18 cellular contexts compared by ENCODE assay signal in genomic region chr1:24923485-24924113, GRCh38. TPM values are rescaled to one million over a fixed set of nuclear protein-coding genes. Genes with fewer than 3 reads are reported as not detected.
DNase-seq lines count a peak whose midpoint lies in the region; ATAC-seq lines count a peak whose summit lies in the region.
"Had no signal": no experiment of that assay in that cellular context is flagged by ENCODE, and none has a peak within 500 bp of the region (broad histone marks: within the 10 kb centered on the region; RNA-seq: fewer than 3 reads in every experiment).

No MANE protein-coding gene starts in this region.

- CTCF ChIA-PET in activated CD4-positive, alpha-beta T cell treated with anti-CD3 and anti-CD28 coated beads, Interleukin-2, amount 10 ng/mL, durations not matched to agents 7 days and 5 days (lab: Charles Lee), result interaction anchor here (1.1 to 1.6 kb wide), 3 partner anchors 10 to 122 kb away, joined by 3 read pairs; no protein-coding TSS in a partner anchor
- CTCF ChIA-PET in naive thymus-derived CD4-positive, alpha-beta T cell (lab: Charles Lee), result interaction anchor here (0.6 to 1.2 kb wide), 2 partner anchors 10 to 479 kb away, joined by 3 to 5 read pairs; no protein-coding TSS in a partner anchor

- in situ Hi-C loops in KBM-7 (cut with MboI; ENCODE audit: low pct_unique_long_range_greater_than_20kb, low sequenced_read_pairs), result no loop called here

- POLR2A ChIA-PET in activated CD4-positive, alpha-beta T cell treated with anti-CD3 and anti-CD28 coated beads, Interleukin-2, amount 10 ng/mL, durations not matched to agents 7 days and 5 days (lab: Charles Lee), result no interaction called here
- POLR2A ChIA-PET in naive thymus-derived CD4-positive, alpha-beta T cell (lab: Charles Lee), result interaction anchor here (0.5 kb wide), 1 partner anchor 407 kb away, joined by 3 read pairs; no protein-coding TSS in a partner anchor

- H3K27me3 ChIP-seq in naive thymus-derived CD4-positive, alpha-beta T cell (ENCODE audit: control insufficient read depth in 2 of 2, insufficient read depth in 2 of 2, low read length in 2 of 2), result no peaks in the 10 kb centered on the region
- H3K27me3 ChIP-seq: brain microvascular endothelial cell had no signal

- H3K27ac Mint-ChIP-seq in activated CD4-positive, alpha-beta T cell treated with anti-CD3 and anti-CD28 coated beads, Interleukin-2, amount 10 ng/mL, durations not matched to agents 7 days and 5 days, result peak overlapping the region; percentile 79
- H3K27ac Mint-ChIP-seq in T-helper 1 cell treated with Interleukin-12 subunit alpha and Interleukin-12 subunit beta and Interleukin-4 antibody, amounts not matched to agents 30 μg/mL and 1 μg/mL, for 36 hours, result peak overlapping the region; percentile 79
- H3K27ac Mint-ChIP-seq in naive thymus-derived CD4-positive, alpha-beta T cell, result peak overlapping the region; percentile 38 to 81 (median 54)

- peaks cover 19 to 72% (median 32%) of the 10 kb centered on the region in 3 experiments for H3K36me3 ChIP-seq in naive thymus-derived CD4-positive, alpha-beta T cell (ENCODE audit: control insufficient read depth in 2 of 3, insufficient read depth in 3 of 3, low read length in 3 of 3)
- H3K36me3 ChIP-seq: brain microvascular endothelial cell had no signal

- peaks cover 77% of the 10 kb centered on the region for H3K4me1 Mint-ChIP-seq in activated CD4-positive, alpha-beta T cell treated with anti-CD3 and anti-CD28 coated beads, Interleukin-2, amount 10 ng/mL, durations not matched to agents 7 days and 5 days
- peaks cover 61% of the 10 kb centered on the region for H3K4me1 Mint-ChIP-seq in T-helper 1 cell treated with Interleukin-12 subunit alpha and Interleukin-12 subunit beta and Interleukin-4 antibody, amounts not matched to agents 30 μg/mL and 1 μg/mL, for 36 hours (ENCODE audit: low read depth)
- H3K4me1 Mint-ChIP-seq in naive thymus-derived CD4-positive, alpha-beta T cell, result peaks cover 45 to 85% (median 73%) of the 10 kb centered on the region in 7 donors

- H3K9me3 Mint-ChIP-seq in activated CD4-positive, alpha-beta T cell treated with anti-CD3 and anti-CD28 coated beads, Interleukin-2, amount 10 ng/mL, durations not matched to agents 7 days and 5 days, result no peaks in the 10 kb centered on the region
- no peaks in the 10 kb centered on the region for H3K9me3 Mint-ChIP-seq in T-helper 1 cell treated with Interleukin-12 subunit alpha and Interleukin-12 subunit beta and Interleukin-4 antibody, amounts not matched to agents 30 μg/mL and 1 μg/mL, for 36 hours
- no peaks in the 10 kb centered on the region for H3K9me3 Mint-ChIP-seq in naive thymus-derived CD4-positive, alpha-beta T cell

- no peaks in the 10 kb centered on the region for H3K27me3 Mint-ChIP-seq in activated CD4-positive, alpha-beta T cell treated with anti-CD3 and anti-CD28 coated beads, Interleukin-2, amount 10 ng/mL, durations not matched to agents 7 days and 5 days
- no peaks in the 10 kb centered on the region for H3K27me3 Mint-ChIP-seq in T-helper 1 cell treated with Interleukin-12 subunit alpha and Interleukin-12 subunit beta and Interleukin-4 antibody, amounts not matched to agents 30 μg/mL and 1 μg/mL, for 36 hours (ENCODE audit: low read depth)
- no peaks in the 10 kb centered on the region for H3K27me3 Mint-ChIP-seq in naive thymus-derived CD4-positive, alpha-beta T cell

- H3K4me3 ChIP-seq in naive thymus-derived CD4-positive, alpha-beta T cell (ENCODE audit: low read length), result peak overlapping the region; percentile 29

- peak; percentile 41 for ATAC-seq in GM19438 (IDR thresholded peaks at IDR 0.05; ENCODE audit: low read depth, unreplicated experiment)
- ATAC-seq in naive thymus-derived CD4-positive, alpha-beta T cell, result no peak
- ATAC-seq in GM18517 (IDR thresholded peaks at IDR 0.05; ENCODE audit: unreplicated experiment), result no peak
- ATAC-seq in sciatic nerve, result no peak

- peaks cover 82% of the 10 kb centered on the region for H3K36me3 Mint-ChIP-seq in activated CD4-positive, alpha-beta T cell treated with anti-CD3 and anti-CD28 coated beads, Interleukin-2, amount 10 ng/mL, durations not matched to agents 7 days and 5 days (ENCODE audit: low read depth)
- H3K36me3 Mint-ChIP-seq in T-helper 1 cell treated with Interleukin-12 subunit alpha and Interleukin-12 subunit beta and Interleukin-4 antibody, amounts not matched to agents 30 μg/mL and 1 μg/mL, for 36 hours (ENCODE audit: low read depth), result peaks cover 69% of the 10 kb centered on the region
- peaks cover 0 to 41% (median 24%) of the 10 kb centered on the region in 5 donors for H3K36me3 Mint-ChIP-seq in naive thymus-derived CD4-positive, alpha-beta T cell

- no peak for DNase-seq in activated CD4-positive, alpha-beta T cell treated with anti-CD3 and anti-CD28 coated beads, Interleukin-2, amount 10 ng/mL, durations not matched to agents 7 days and 5 days
- DNase-seq in activated CD4-positive, alpha-beta T cell treated with anti-CD3 and anti-CD28 coated beads, Interleukin-2, amount 50 U/mL, for 1 hour, result no peak
- DNase-seq in naive thymus-derived CD4-positive, alpha-beta T cell, result no peak
- no peak for DNase-seq in sciatic nerve (ENCODE audit: low spot score)
- no peak for DNase-seq in KBM-7
- DNase-seq: brain microvascular endothelial cell; DMS53; hypothalamus; NCI-H1694; NCI-H82; SK-N-SH; stimulated activated CD4-positive, alpha-beta T cell treated with anti-CD3 and anti-CD28 coated beads, Interleukin-4, amount 100 ng/mL, for 24 hours had no signal

- peaks cover 49 to 84% of the 10 kb centered on the region in 2 donors for H3K4me1 ChIP-seq in naive thymus-derived CD4-positive, alpha-beta T cell (ENCODE audit: control insufficient read depth in 2 of 2, insufficient read depth in 2 of 2, low read length in 2 of 2)
- H3K4me1 ChIP-seq: parathyroid adenoma had no signal

- H3K27ac ChIP-seq in naive thymus-derived CD4-positive, alpha-beta T cell (ENCODE audit: low read depth, low read length), result peak overlapping the region; percentile 61
- H3K27ac ChIP-seq: brain microvascular endothelial cell, parathyroid adenoma had no signal

- no peaks in the 10 kb centered on the region for H3K9me3 ChIP-seq in naive thymus-derived CD4-positive, alpha-beta T cell (ENCODE audit: control insufficient read depth in 2 of 3, low read length in 3 of 3)
- H3K9me3 ChIP-seq: SK-N-SH had no signal

- peak overlapping the region; percentile 30 for H3K4me3 Mint-ChIP-seq in activated CD4-positive, alpha-beta T cell treated with anti-CD3 and anti-CD28 coated beads, Interleukin-2, amount 10 ng/mL, durations not matched to agents 7 days and 5 days
- H3K4me3 Mint-ChIP-seq in T-helper 1 cell treated with Interleukin-12 subunit alpha and Interleukin-12 subunit beta and Interleukin-4 antibody, amounts not matched to agents 30 μg/mL and 1 μg/mL, for 36 hours, result no peak overlapping the region
- peak overlapping the region in 7 of 10 donors; percentile 6 to 68 (median 53) for H3K4me3 Mint-ChIP-seq in naive thymus-derived CD4-positive, alpha-beta T cell

- intact Hi-C loops in naive thymus-derived CD4-positive, alpha-beta T cell (cut with micrococcal nuclease), result loop anchor here (2.0 to 10.0 kb wide), 5 partner anchors 39 to 641 kb away; partner anchors contain the start of gene CLIC4 (in 1 of the 2)
- intact Hi-C loops in sciatic nerve (cut with DNase I), result no loop called here

RNA-seq across cellular contexts. Expression of gene RUNX3, which starts 6.5 kb away (rescaled TPM):
- total RNA-seq in activated CD4-positive, alpha-beta T cell treated with anti-CD3 and anti-CD28 coated beads, Interleukin-2, amount 10 ng/mL, durations not matched to agents 7 days and 5 days, result 100 to 1,000 TPM; 108 to 125 TPM
- 100 to 1,000 TPM in 2 of 5 experiments, 10 to 100 TPM in 3; 71.4 to 135 (median 96.9) TPM for total RNA-seq in naive thymus-derived CD4-positive, alpha-beta T cell
- polyA plus RNA-seq in naive thymus-derived CD4-positive, alpha-beta T cell, result 10 to 100 TPM; 14.2 to 25.8 TPM
- 2.0 TPM for total RNA-seq in sciatic nerve
- total RNA-seq: A172, lung microvascular endothelial cell had no signal
- polyA plus RNA-seq: SK-N-SH had no signal

Comparison
In these comparisons a context has a peak if more than half of its experiments do, and no peak if none do; other contexts are left out.
1. RNA of gene RUNX3, which starts 6.5 kb away (total RNA-seq): 108 to 125 TPM in activated CD4-positive, alpha-beta T cell treated with anti-CD3 and anti-CD28 coated beads, Interleukin-2, amount 10 ng/mL, durations not matched to agents 7 days and 5 days and 71.4 to 135 TPM in naive thymus-derived CD4-positive, alpha-beta T cell; 2.0 TPM in sciatic nerve (single experiment); every median in the first group is over 10 times any median in the second.
2. Peak in every context shown above with its lines, with median percentiles within 50 percentile points of each other: H3K27ac Mint-ChIP-seq.